Comparison of ENCODE assay signal across 8 cellular contexts in the genomic region with DNA sequence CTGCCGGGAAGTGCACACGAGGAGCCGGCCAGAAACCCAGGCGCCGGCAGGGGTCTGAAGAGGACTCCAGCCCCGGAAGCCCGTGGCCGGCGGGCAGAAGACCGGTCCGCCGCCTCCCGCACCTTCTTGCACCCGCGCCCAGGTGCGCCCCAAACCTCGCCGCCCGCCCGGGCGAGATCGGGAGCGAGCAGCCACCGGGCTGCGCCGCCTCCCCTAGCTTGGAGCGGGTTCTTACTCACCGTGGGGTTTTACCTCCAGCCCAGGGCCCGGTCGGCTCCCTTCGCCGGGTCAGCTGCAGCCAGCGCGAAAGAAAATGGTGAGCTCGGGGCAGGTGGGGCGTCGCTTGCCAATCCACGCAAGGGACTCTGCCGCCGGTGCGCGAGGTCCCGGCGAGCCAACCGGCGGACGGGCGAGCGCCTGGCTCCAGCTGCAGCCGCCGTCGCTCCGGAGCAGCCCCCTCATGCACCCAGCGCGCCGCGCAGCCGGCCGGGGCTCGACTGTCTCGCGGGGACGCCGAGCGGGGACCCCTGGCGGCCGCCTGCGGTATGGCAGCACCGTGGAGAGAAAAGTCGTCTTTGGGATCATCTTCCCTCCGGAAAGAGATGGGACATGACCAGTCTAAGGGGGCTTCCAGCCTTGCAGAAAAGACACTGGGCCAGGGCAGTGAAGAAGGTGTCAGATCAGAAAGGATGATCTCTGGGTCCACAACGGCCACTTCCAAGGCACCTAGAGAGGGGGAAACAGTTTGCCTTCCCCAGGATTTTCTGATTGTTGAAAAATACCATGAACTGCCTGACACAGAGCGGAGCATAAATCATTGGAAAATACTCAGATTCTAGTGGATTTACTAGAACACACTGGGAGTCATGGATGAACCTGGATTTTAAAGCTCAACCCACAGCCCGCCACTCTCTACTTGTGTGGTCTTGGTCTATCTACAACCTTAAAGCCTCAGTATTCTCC. TPM values are rescaled to one million over a fixed set of nuclear protein-coding genes. Genes with fewer than 3 reads are reported as not detected.
DNase-seq lines count a peak whose midpoint lies in the region; ATAC-seq, FAIRE-seq and TF ChIP-seq lines count a peak whose summit lies in the region.

TSS of gene MOB3B (minus strand) at position 499 of the 963 bp plus-strand sequence. CDS start 74,264 bp downstream, outside the sequence.

- H3K36me3 ChIP-seq in right lobe of liver: no peaks in the 10 kb centered on the region

- DNase-seq in A549 (ENCODE audit: low read depth in 1 of 2, low spot score in 1 of 2): peak; percentile 65 to 76
- peak; percentile 67 for DNase-seq in NCI-H2171 treated with DMSO at 0.1 percent for 48 hours (lab: John Stamatoyannopoulos, UW)
- DNase-seq in activated CD4-positive, alpha-beta T cell treated with anti-CD3 and anti-CD28 coated beads, Interleukin-2, amount 50 U/mL, for 48 hours: peak; percentile 81 to 84
- peak; percentile 77 for DNase-seq in dermis blood vessel endothelial cell
- DNase-seq in right lobe of liver: peak; percentile 86 to 89 (median 87)
- peak; percentile 78 for DNase-seq in stimulated activated CD4-positive, alpha-beta T cell treated with anti-CD3 and anti-CD28 coated beads, Interleukin-4, amount 100 ng/mL, for 24 hours

- CTCF ChIA-PET in A549 (lab: Yijun Ruan, JAX): interaction anchor here (0.5 to 19.4 kb wide), 54 partner anchors 9 to 627 kb away, joined by 3 to 266 read pairs (median 3); no protein-coding TSS in a partner anchor

- TF ChIP-seq EP300 in A549 (IDR thresholded peaks at IDR 0.05): no peak

- H3K4me1 ChIP-seq in A549 (peaks cover 3% of the 10 kb centered on the region; the same call in 1 of the 3 replicates), right lobe of liver (peaks cover 0 to 15% (median 0%) of the 10 kb centered on the region in 4 donors)

- ATAC-seq in A549 (peak; percentile 89 to 96), GM18858 (IDR thresholded peaks at IDR 0.05; ENCODE audit: unreplicated experiment) (peak; percentile 60), HG03064 (IDR thresholded peaks at IDR 0.05; ENCODE audit: low read depth, unreplicated experiment) (peak; percentile 78), right lobe of liver (peak; percentile 83 to 94 (median 91))

- intact Hi-C loops in right lobe of liver (cut with DNase I): no loop called here

- no peaks in the 10 kb centered on the region for H3K9me3 ChIP-seq in A549
- H3K9me3 ChIP-seq in right lobe of liver: no peaks in the 10 kb centered on the region

- H3K4me3 ChIP-seq in A549 (peak within 1 kb of the TSS; percentile 70), right lobe of liver (peak within 1 kb of the TSS; percentile 77 to 85 (median 80))

- peak; percentile 74 for TF ChIP-seq CTCF in A549 (IDR thresholded peaks at IDR 0.05)
- peak; percentile 90 to 97 (median 96) for TF ChIP-seq CTCF in right lobe of liver (IDR thresholded peaks at IDR 0.05)

- peak; percentile 64 to 82 for TF ChIP-seq RAD21 in A549 (conservative IDR thresholded peaks at IDR 0.05 in 1 of 2, IDR thresholded peaks at IDR 0.05 in 1 of 2)

- H3K27me3 ChIP-seq in right lobe of liver: no peaks in the 10 kb centered on the region

- FAIRE-seq in A549 (lab: Jason Lieb, UNC): no peak

- TF ChIP-seq POLR2A in A549 (IDR thresholded peaks at IDR 0.05; ENCODE audit: low read length) (peak; percentile 14; the same call in 1 of the 2 replicates), right lobe of liver (IDR thresholded peaks at IDR 0.05) (peak; percentile 35)

- H3K27ac ChIP-seq in A549: peak within 1 kb of the TSS; percentile 74 to 86
- H3K27ac ChIP-seq in right lobe of liver: peak within 1 kb of the TSS; percentile 45 to 66 (median 55)

- 8% methylated on average over 28 of the region's 74 CpGs for WGBS in A549 (ENCODE audit: missing lambda C conversion rate)
- 0% methylated on average over 15 of the region's 74 CpGs for WGBS in right lobe of liver (ENCODE audit: insufficient coverage, low coverage, low lambda C conversion rate, missing lambda C conversion rate)

- peak within 1 kb of the TSS; percentile 86 for H3K4me2 ChIP-seq in A549

- POLR2A ChIA-PET in A549 (lab: Yijun Ruan, JAX): interaction anchor here (1.1 to 1.6 kb wide), 3 partner anchors 10 to 196 kb away, joined by 3 to 9 read pairs (median 3); no protein-coding TSS in a partner anchor

TF ChIP-seq in A549, 52 proteins besides CTCF, POLR2A, EP300 and RAD21:
- TF ChIP-seq KDM5A (IDR thresholded peaks at IDR 0.05) (no peak), JUN (IDR thresholded peaks at IDR 0.05) (0 out of 5 replicates have a peak, but pooled peaks of 1 of the 2 experiments have one; percentile 22), RARB (CRISPR knock-in tag; IDR thresholded peaks at IDR 0.05) (no peak), SREBF2 (IDR thresholded peaks at IDR 0.05) (no peak), SMC3 (IDR thresholded peaks at IDR 0.05) (peak; percentile 88), ZSCAN20 (CRISPR knock-in tag; IDR thresholded peaks at IDR 0.05) (no peak), RNF2 (IDR thresholded peaks at IDR 0.05; ENCODE audit: borderline replicate concordance, low read depth) (0 out of 2 replicates have a peak, but pooled peaks have one; percentile 14)
- TF ChIP-seq, protein P1, sequence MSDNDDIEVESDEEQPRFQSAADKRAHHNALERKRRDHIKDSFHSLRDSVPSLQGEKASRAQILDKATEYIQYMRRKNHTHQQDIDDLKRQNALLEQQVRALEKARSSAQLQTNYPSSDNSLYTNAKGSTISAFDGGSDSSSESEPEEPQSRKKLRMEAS (IDR thresholded peaks at IDR 0.05): peak; percentile 53; the same call in 1 of the 2 replicates

RNA-seq across cellular contexts. Expression of gene MOB3B, which starts in this region (rescaled TPM):
- polyA plus RNA-seq in A549 (2011; rRNA removed): 5.2 and 6.0 TPM in 2 replicates
- polyA plus RNA-seq in A549 (2012; cell fraction: cytosol; rRNA removed): 2.0 and 2.6 TPM in 2 replicates
- polyA plus RNA-seq in A549 (2012; cell fraction: nucleus; rRNA removed): 1.1 and 1.9 TPM in 2 replicates
- 5.7 to 7.6 TPM (median 6.4 TPM) in 3 replicates for polyA plus RNA-seq in A549 (2017; fragmentation: RNase III; extraction: RNeasy Plus Mini Kit Qiagen cat#74134 plus additional on column Dnase treatment)
- 8.3 and 8.5 TPM in 2 replicates for polyA minus RNA-seq in A549 (2011; rRNA and poly(A)+ RNA removed)
- total RNA-seq in dermis blood vessel endothelial cell: 0.85 and 2.1 TPM in 2 replicates
- total RNA-seq in right lobe of liver: 1 to 10 TPM; 1.0 to 2.4 (median 1.7) TPM

Comparison
In these comparisons a context has a peak if more than half of its experiments do, and no peak if none do; other contexts are left out.
1. Peak in every context shown above with its lines: DNase-seq, ATAC-seq, H3K4me3 ChIP-seq and H3K27ac ChIP-seq.